In the genomic region with DNA sequence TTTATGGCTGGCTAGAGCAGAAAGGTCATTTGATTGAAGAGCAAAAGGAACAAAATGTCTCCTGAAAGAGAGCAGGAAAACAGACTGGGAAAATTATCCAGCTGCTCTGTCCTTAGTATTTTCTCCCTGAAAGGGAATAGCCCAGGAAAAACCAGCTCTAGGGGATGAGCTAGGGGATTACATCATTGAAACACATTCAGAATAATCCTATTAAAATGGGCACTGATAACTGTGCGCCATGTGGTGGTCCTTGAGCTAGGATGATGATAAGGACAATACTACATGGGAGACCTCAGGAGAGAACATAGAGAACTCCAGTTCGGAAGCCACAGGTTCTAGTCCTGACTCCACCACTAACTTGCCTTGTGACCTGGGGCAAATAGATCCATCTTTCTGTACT, we compare ENCODE assay signal across 22 cellular contexts.
A peak's percentile ranks its signal among the peaks of the same experiment; 100 is the strongest.
DNase-seq lines count a peak whose midpoint lies in the region; ATAC-seq, FAIRE-seq and TF ChIP-seq lines count a peak whose summit lies in the region.
"Had no signal": no experiment of that assay in that cellular context is flagged by ENCODE, and none has a peak within 500 bp of the region (broad histone marks: within the 10 kb centered on the region; RNA-seq: fewer than 3 reads in every experiment).

No MANE protein-coding gene starts in this region.

- no peaks in the 10 kb centered on the region for H4K20me1 ChIP-seq in HepG2 (ENCODE audit: insufficient read depth, low read length)
- H4K20me1 ChIP-seq: BLaER1 treated with 17β-estradiol and CSF1 and Interleukin-3, amounts not matched to agents 10 nM and 100 nM had no signal

- no peaks in the 10 kb centered on the region for H3K79me1 ChIP-seq in trophoblast cell (ENCODE audit: low read length)

- no peak overlapping the region for H2AFZ ChIP-seq in HepG2 (ENCODE audit: low read length)
- H2AFZ ChIP-seq in trophoblast cell (ENCODE audit: insufficient read depth, low read length, poor library complexity) = no peak overlapping the region
- H2AFZ ChIP-seq: GM23338 had no signal

- FAIRE-seq in HepG2 (lab: Jason Lieb, UNC) (no peak), small intestine (lab: Jason Lieb, UNC) (no peak)
- FAIRE-seq: A549, G401.6, GM12892, GM19239 had no signal

- no peak overlapping the region for H3K27ac ChIP-seq in HepG2 (ENCODE audit: extremely low read length, insufficient read depth, low read length)
- no peak overlapping the region for H3K27ac ChIP-seq in right lobe of liver
- H3K27ac ChIP-seq in WERI-Rb-1 = no peak overlapping the region
- no peak overlapping the region for H3K27ac ChIP-seq in small intestine (ENCODE audit: low read depth in 1 of 2, low read length in 1 of 2)
- no peak overlapping the region for H3K27ac ChIP-seq in trophoblast cell (ENCODE audit: low read depth, low read length)
- H3K27ac ChIP-seq: A549; BLaER1 treated with 17β-estradiol and CSF1 and Interleukin-3, amounts not matched to agents 10 nM and 100 nM had no signal

- no peak for DNase-seq in HepG2 (ENCODE audit: low spot score)
- DNase-seq in right lobe of liver = no peak
- peak; percentile 63 for DNase-seq in NCI-H524 treated with DMSO at 0.1 percent for 48 hours (lab: John Stamatoyannopoulos, UW)
- DNase-seq in WERI-Rb-1 = peak; percentile 40
- DNase-seq in small intestine = no peak
- no peak for DNase-seq in trophoblast cell
- DNase-seq: 8988T; ACHN; AML-193; BE2C; CD4-positive, alpha-beta T cell; CD8-positive, alpha-beta memory T cell; DMS153; DND-41; H9 had no signal

- in situ Hi-C loops in HepG2 (cut with HindIII; ENCODE audit: extremely low pct_ligation_motif_present, low pct_unique_long_range_greater_than_20kb) = no loop called here

- H2AK5ac ChIP-seq in trophoblast cell (ENCODE audit: low read length) = no peak overlapping the region

- H3K4ac ChIP-seq in trophoblast cell (ENCODE audit: low read depth, low read length) = no peak overlapping the region

- no peak for TF ChIP-seq CTCF in HepG2 (CRISPR knock-in tag; IDR thresholded peaks at IDR 0.05)
- no peak for TF ChIP-seq CTCF in right lobe of liver (IDR thresholded peaks at IDR 0.05)
- no peak for TF ChIP-seq CTCF in WERI-Rb-1 (IDR thresholded peaks at IDR 0.05; ENCODE audit: low read depth, low read length)

- no peak overlapping the region for H3K14ac ChIP-seq in trophoblast cell (ENCODE audit: low read length)

- no peak overlapping the region for H3K18ac ChIP-seq in trophoblast cell (ENCODE audit: low read length)

- H2BK5ac ChIP-seq in trophoblast cell (ENCODE audit: low read depth, low read length, poor library complexity) = no peak overlapping the region

- H3K27me3 ChIP-seq in HepG2 (ENCODE audit: control insufficient read depth in 1 of 2, insufficient read depth in 2 of 2, low read length in 2 of 2) (no peaks in the 10 kb centered on the region), right lobe of liver (no peaks in the 10 kb centered on the region), WERI-Rb-1 (ENCODE audit: insufficient read depth, low read depth, severe bottlenecking) (peaks cover 44% of the 10 kb centered on the region), small intestine (ENCODE audit: control insufficient read depth in 2 of 2, insufficient read depth in 2 of 2, low read length in 2 of 2) (no peaks in the 10 kb centered on the region), trophoblast cell (ENCODE audit: insufficient read depth, low read length) (no peaks in the 10 kb centered on the region)
- H3K27me3 ChIP-seq: BE2C; BLaER1 treated with 17β-estradiol and CSF1 and Interleukin-3, amounts not matched to agents 10 nM and 100 nM had no signal

- no peak overlapping the region for H4K8ac ChIP-seq in trophoblast cell (ENCODE audit: low read depth, low read length)

- no peak overlapping the region for H2BK120ac ChIP-seq in trophoblast cell (ENCODE audit: insufficient read depth, low read length, poor library complexity)

- H2BK12ac ChIP-seq in trophoblast cell (ENCODE audit: low read length) = no peak overlapping the region

- no peak overlapping the region for H4K91ac ChIP-seq in trophoblast cell (ENCODE audit: low read depth, low read length)

- no peaks in the 10 kb centered on the region for H3K36me3 ChIP-seq in HepG2 (replicated peaks in 1 of 2; ENCODE audit: control insufficient read depth in 1 of 2, insufficient read depth in 2 of 2, low read length in 2 of 2)
- H3K36me3 ChIP-seq in right lobe of liver = no peaks in the 10 kb centered on the region
- H3K36me3 ChIP-seq in WERI-Rb-1 = no peaks in the 10 kb centered on the region
- H3K36me3 ChIP-seq in small intestine (ENCODE audit: control insufficient read depth in 2 of 2, insufficient read depth in 2 of 2, low read length in 2 of 2) = no peaks in the 10 kb centered on the region
- no peaks in the 10 kb centered on the region for H3K36me3 ChIP-seq in trophoblast cell (ENCODE audit: control insufficient read depth in 1 of 2, insufficient read depth in 2 of 2, low read length in 2 of 2)
- H3K36me3 ChIP-seq: BE2C; BLaER1 treated with 17β-estradiol and CSF1 and Interleukin-3, amounts not matched to agents 10 nM and 100 nM had no signal

- WGBS in HepG2 (ENCODE audit: low lambda C conversion rate) = 23% methylated on average over 2 of the region's 2 CpGs
- WGBS in right lobe of liver (ENCODE audit: insufficient coverage, low coverage, low lambda C conversion rate, missing lambda C conversion rate) = 72% methylated on average over 2 of the region's 2 CpGs
- WGBS in small intestine, 3 donors = 85 to 89% (median 87%) methylated on average over 2 of the region's 2 CpGs
- WGBS in trophoblast cell (ENCODE audit: extremely low coverage, insufficient coverage, insufficient read length) = no CpG with 5 or more reads among the region's 2 CpGs

- intact Hi-C loops in HepG2 (cut with micrococcal nuclease; ENCODE audit: unreplicated experiment) = no loop called here
- intact Hi-C loops in right lobe of liver (cut with DNase I) = no loop called here

- H3K4me3 ChIP-seq in HepG2 (replicated peaks in 1 of 3; ENCODE audit: insufficient read depth in 1 of 3, low read depth in 2 of 3, low read length in 3 of 3) (no peak overlapping the region), right lobe of liver (no peak overlapping the region), WERI-Rb-1 (ENCODE audit: low read depth, low read length) (no peak overlapping the region), small intestine (ENCODE audit: low read depth in 1 of 2, low read length in 2 of 2) (no peak overlapping the region), trophoblast cell (ENCODE audit: low read depth, low read length) (no peak overlapping the region)
- H3K4me3 ChIP-seq: A549; BLaER1 treated with 17β-estradiol and CSF1 and Interleukin-3, amounts not matched to agents 10 nM and 100 nM; GM23338 had no signal

- no peaks in the 10 kb centered on the region for H3K4me1 ChIP-seq in HepG2 (ENCODE audit: insufficient read depth, low read length)
- no peaks in the 10 kb centered on the region for H3K4me1 ChIP-seq in right lobe of liver
- H3K4me1 ChIP-seq in small intestine (ENCODE audit: control insufficient read depth in 2 of 2, insufficient read depth in 1 of 2, low read depth in 1 of 2, low read length in 1 of 2) = no peaks in the 10 kb centered on the region
- no peaks in the 10 kb centered on the region for H3K4me1 ChIP-seq in trophoblast cell (ENCODE audit: control insufficient read depth in 1 of 2, insufficient read depth in 2 of 2, low read length in 2 of 2)
- H3K4me1 ChIP-seq: A549, BE2C had no signal

- H3K4me2 ChIP-seq in HepG2 (ENCODE audit: low read depth, low read length) (no peak overlapping the region), trophoblast cell (ENCODE audit: low read length) (no peak overlapping the region)
- H3K4me2 ChIP-seq: A549; BLaER1 treated with 17β-estradiol and CSF1 and Interleukin-3, amounts not matched to agents 10 nM and 100 nM; GM23338 had no signal

- H3K79me2 ChIP-seq in HepG2 (ENCODE audit: insufficient read depth, low read length) (no peaks in the 10 kb centered on the region), trophoblast cell (ENCODE audit: control insufficient read depth, insufficient read depth, low read length, poor library complexity) (no peaks in the 10 kb centered on the region)

- TF ChIP-seq EP300 in HepG2 (IDR thresholded peaks at IDR 0.05; ENCODE audit: low read depth in 2 of 2, low read length in 2 of 2) (no peak), HepG2 (CRISPR knock-in tag; IDR thresholded peaks at IDR 0.05; ENCODE audit: borderline replicate concordance) (no peak)

- H3K23ac ChIP-seq in trophoblast cell (ENCODE audit: low read length) = no peak overlapping the region

- H3K9me3 ChIP-seq in HepG2 (ENCODE audit: low read length) (no peaks in the 10 kb centered on the region), right lobe of liver (no peaks in the 10 kb centered on the region), WERI-Rb-1 (ENCODE audit: severe bottlenecking) (no peaks in the 10 kb centered on the region), small intestine (ENCODE audit: control insufficient read depth, low read depth) (no peaks in the 10 kb centered on the region), trophoblast cell (ENCODE audit: insufficient read depth, low read depth, low read length) (peaks cover 4% of the 10 kb centered on the region)
- H3K9me3 ChIP-seq: A549; BE2C; BLaER1 treated with 17β-estradiol and CSF1 and Interleukin-3, amounts not matched to agents 10 nM and 100 nM had no signal

- CTCF ChIA-PET in HepG2 (lab: Yijun Ruan, JAX; ENCODE audit: low intra/inter-chr PET ratio, low total read pairs) = no interaction called here

- BruUV-seq in HepG2 (replicated peaks; lab: Mats Ljungman, UMichigan) = no TSS peak

- ATAC-seq in HepG2 = no peak
- ATAC-seq in right lobe of liver = no peak
- ATAC-seq: A549, GM23338, HCT116 had no signal

- no peak overlapping the region for H4K12ac ChIP-seq in trophoblast cell (ENCODE audit: low read depth, low read length)

- POLR2A ChIA-PET in HepG2 (lab: Yijun Ruan, JAX) = no interaction called here

- no peak overlapping the region for H3K9ac ChIP-seq in HepG2 (ENCODE audit: insufficient read depth, low read depth, low read length)
- H3K9ac ChIP-seq in trophoblast cell (ENCODE audit: low read length) = no peak overlapping the region
- H3K9ac ChIP-seq: BLaER1 treated with 17β-estradiol and CSF1 and Interleukin-3, amounts not matched to agents 10 nM and 100 nM had no signal

- no peak for TF ChIP-seq POLR2A in HepG2 (IDR thresholded peaks at IDR 0.05; ENCODE audit: insufficient read depth in 1 of 2, low read depth in 2 of 2, low read length in 2 of 2)
- no peak for TF ChIP-seq POLR2A in right lobe of liver (IDR thresholded peaks at IDR 0.05)

- no peak for TF ChIP-seq RAD21 in HepG2 (CRISPR knock-in tag; IDR thresholded peaks at IDR 0.05)

TF ChIP-seq in HepG2, 621 proteins besides CTCF, POLR2A, EP300 and RAD21:
- 0 out of 2 replicates have a peak, but pooled peaks have one; percentile 14 for TF ChIP-seq ATF7 (IDR thresholded peaks at IDR 0.05)
- TF ChIP-seq ATF7 (CRISPR knock-in tag; IDR thresholded peaks at IDR 0.05) = no peak
- TF ChIP-seq KDM3A (CRISPR knock-in tag; IDR thresholded peaks at IDR 0.05; ENCODE audit: low read depth) = no peak
TF ChIP-seq in HepG2: peak in this region for 1.

Comparison
In these comparisons a context has a peak if more than half of its experiments do, and no peak if none do; other contexts are left out.
1. DNase-seq: peak in NCI-H524 treated with DMSO at 0.1 percent for 48 hours (single experiment) and WERI-Rb-1 (single experiment); none in HepG2 (single experiment), right lobe of liver (0 of 3), small intestine (single experiment) and trophoblast cell (0 of 2).